Comparison of ENCODE assay signal across 30 cellular contexts in the genomic region with DNA sequence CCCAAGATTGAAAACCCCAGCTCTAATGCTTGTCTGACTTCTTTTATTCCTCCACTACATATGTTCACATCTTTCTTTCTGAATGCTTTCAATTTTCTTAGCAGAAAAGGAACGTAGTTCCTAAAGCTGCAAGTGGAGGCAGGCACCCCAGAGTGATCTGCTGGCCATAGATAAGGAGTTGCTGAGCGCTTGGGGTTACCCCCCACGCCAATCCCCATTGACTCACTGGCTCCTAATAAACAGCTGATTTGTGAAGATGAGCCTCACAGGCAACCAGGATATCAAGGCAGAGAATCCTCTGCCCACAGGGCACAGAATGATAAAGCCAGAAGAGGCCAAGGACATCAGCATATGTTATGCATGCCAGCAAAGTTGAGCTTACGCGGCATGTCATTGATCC.
"Had no signal": no experiment of that assay in that cellular context is flagged by ENCODE, and none has a peak within 500 bp of the region (broad histone marks: within the 10 kb centered on the region; RNA-seq: fewer than 3 reads in every experiment).

No MANE protein-coding gene starts in this region.

- DNase-seq: colonic mucosa; effector CD8-positive, alpha-beta T cell; endodermal cell; foreskin keratinocyte; glutamatergic neuron; heart right ventricle; hippocampal formation; left cardiac atrium; left lung; mesenchymal stem cell; naive thymus-derived CD8-positive, alpha-beta T cell; nephron progenitor cell; nucleus accumbens; posterior cingulate gyrus; psoas muscle; right cardiac atrium; sigmoid colon; stimulated activated CD4-positive, alpha-beta T cell treated with anti-CD3 and anti-CD28 coated beads, Interleukin-2, amount 100 ng/mL, for 24 hours; stimulated activated CD4-positive, alpha-beta T cell treated with anti-CD3 and anti-CD28 coated beads, Interleukin-4, amount 100 ng/mL, for 4 hours; stimulated activated naive CD8-positive, alpha-beta T cell treated with anti-CD3 and anti-CD28 coated beads, Interleukin-15, Interleukin-2, amounts not matched to agents 100 U/mL and 50 U/mL, for 24 hours; substantia nigra; testis; tibial artery had no signal

- FAIRE-seq: islet of Langerhans had no signal

- ATAC-seq: foreskin keratinocyte; gastroesophageal sphincter; heart right ventricle; left cardiac atrium; left lung; naive thymus-derived CD8-positive, alpha-beta T cell; psoas muscle; right cardiac atrium; stimulated activated memory B cell treated with anti-CD40 and anti-IgM and Interleukin-4, amounts not matched to agents 10 μg/mL and 1 μg/mL and 100 μg/mL, for 72 hours; stimulated activated naive CD8-positive, alpha-beta T cell treated with anti-CD3 and anti-CD28 coated beads, Interleukin-15, Interleukin-2, amounts not matched to agents 100 U/mL and 50 U/mL, for 24 hours had no signal

- H3K36me3 Mint-ChIP-seq: naive thymus-derived CD8-positive, alpha-beta T cell; stimulated activated memory B cell treated with anti-CD40 and anti-IgM and Interleukin-4, amounts not matched to agents 10 μg/mL and 1 μg/mL and 100 μg/mL, for 72 hours; type B pancreatic cell had no signal

- H3K36me3 ChIP-seq: colonic mucosa, esophagus muscularis mucosa, gastroesophageal sphincter, heart right ventricle, left lung, sigmoid colon, tibial artery had no signal

- H3K27me3 Mint-ChIP-seq: dendritic cell treated with granulocyte-macrophage colony-stimulating factor and Interleukin-4, amounts not matched to agents 40 ng/mL and 50 ng/mL, for 4 days; stimulated activated memory B cell treated with anti-CD40 and anti-IgM and Interleukin-4, amounts not matched to agents 10 μg/mL and 1 μg/mL and 100 μg/mL, for 72 hours had no signal

- H3K4me3 ChIP-seq: colonic mucosa, esophagus muscularis mucosa, gastroesophageal sphincter, heart right ventricle, left lung, psoas muscle, sigmoid colon, testis, tibial artery had no signal

- H3K27me3 ChIP-seq: colonic mucosa, esophagus muscularis mucosa, foreskin keratinocyte, testis had no signal

- H3K4me3 Mint-ChIP-seq: dendritic cell treated with granulocyte-macrophage colony-stimulating factor and Interleukin-4, amounts not matched to agents 40 ng/mL and 50 ng/mL, for 4 days; endodermal cell; naive thymus-derived CD8-positive, alpha-beta T cell; nephron progenitor cell; stimulated activated memory B cell treated with anti-CD40 and anti-IgM and Interleukin-4, amounts not matched to agents 10 μg/mL and 1 μg/mL and 100 μg/mL, for 72 hours; type B pancreatic cell had no signal

- H3K9me3 ChIP-seq: colonic mucosa, esophagus muscularis mucosa, gastroesophageal sphincter, heart right ventricle, left lung, psoas muscle, sigmoid colon, testis, tibial artery had no signal

- H3K27ac ChIP-seq: colonic mucosa, epithelial cell of prostate, esophagus muscularis mucosa, foreskin keratinocyte, gastroesophageal sphincter, heart right ventricle, left lung, psoas muscle, sigmoid colon, testis, tibial artery had no signal

- H3K4me1 Mint-ChIP-seq: naive thymus-derived CD8-positive, alpha-beta T cell; nephron progenitor cell; stimulated activated memory B cell treated with anti-CD40 and anti-IgM and Interleukin-4, amounts not matched to agents 10 μg/mL and 1 μg/mL and 100 μg/mL, for 72 hours had no signal

- H3K9me3 Mint-ChIP-seq: dendritic cell treated with granulocyte-macrophage colony-stimulating factor and Interleukin-4, amounts not matched to agents 40 ng/mL and 50 ng/mL, for 4 days; endodermal cell; naive thymus-derived CD8-positive, alpha-beta T cell; nephron progenitor cell; stimulated activated memory B cell treated with anti-CD40 and anti-IgM and Interleukin-4, amounts not matched to agents 10 μg/mL and 1 μg/mL and 100 μg/mL, for 72 hours had no signal

- H3K27ac Mint-ChIP-seq: dendritic cell treated with granulocyte-macrophage colony-stimulating factor and Interleukin-4, amounts not matched to agents 40 ng/mL and 50 ng/mL, for 4 days; endodermal cell; naive thymus-derived CD8-positive, alpha-beta T cell; nephron progenitor cell; stimulated activated memory B cell treated with anti-CD40 and anti-IgM and Interleukin-4, amounts not matched to agents 10 μg/mL and 1 μg/mL and 100 μg/mL, for 72 hours; type B pancreatic cell had no signal

- H3K4me1 ChIP-seq: colonic mucosa, foreskin keratinocyte, gastroesophageal sphincter, heart right ventricle, left lung, psoas muscle, testis, tibial artery had no signal
